In genomic region chr1:7447093-7447492, GRCh38 we compare ENCODE assay signal across 28 cellular contexts.
DNase-seq lines count a peak whose midpoint lies in the region; ATAC-seq and TF ChIP-seq lines count a peak whose summit lies in the region.
"Had no signal": no experiment of that assay in that cellular context is flagged by ENCODE, and none has a peak within 500 bp of the region (broad histone marks: within the 10 kb centered on the region; RNA-seq: fewer than 3 reads in every experiment).

No MANE protein-coding gene starts in this region.

- no peak overlapping the region for H3K4me3 Mint-ChIP-seq in CD4-positive, alpha-beta T cell
- H3K4me3 Mint-ChIP-seq: activated naive CD4-positive, alpha-beta T cell treated with anti-CD3 and anti-CD28 coated beads, Interleukin-2, amount 50 U/mL, for 24 hours; activated T-helper 1 cell treated with anti-CD3 and anti-CD28 coated beads, Interleukin-12 subunit alpha, Interleukin-12 subunit beta, Interleukin-2, Interleukin-4 antibody, amounts not matched to agents 30 ng/mL and 10 ng/mL and 1 ng/mL, durations not matched to agents 14 hours and 24 hours and 36 hours; naive B cell; stimulated activated naive CD8-positive, alpha-beta T cell treated with anti-CD3 and anti-CD28 coated beads, Interleukin-15, amount 100 ng/mL, for 72 hours had no signal

- H3K4me3 ChIP-seq in thyroid gland (replicated peaks in 1 of 3), result no peak overlapping the region
- no peak overlapping the region for H3K4me3 ChIP-seq in osteoblast (ENCODE audit: insufficient read depth, low read length)
- H3K4me3 ChIP-seq: A549, cardiac muscle cell, Peyer's patch, transverse colon had no signal

- no peak for ATAC-seq in CD4-positive, alpha-beta T cell (ENCODE audit: poor library complexity)
- no peak for ATAC-seq in GM19023 (IDR thresholded peaks at IDR 0.05; ENCODE audit: unreplicated experiment)
- ATAC-seq: A549; left colon; stimulated activated naive CD8-positive, alpha-beta T cell treated with anti-CD3 and anti-CD28 coated beads, Interleukin-15, amount 100 ng/mL, for 72 hours had no signal

- no peaks in the 10 kb centered on the region for H3K36me3 ChIP-seq in thyroid gland
- no peaks in the 10 kb centered on the region for H3K36me3 ChIP-seq in osteoblast (ENCODE audit: insufficient read depth, low read length)
- H3K36me3 ChIP-seq: BE2C, cardiac muscle cell, Peyer's patch, transverse colon had no signal

- H3K36me3 Mint-ChIP-seq in CD4-positive, alpha-beta T cell (ENCODE audit: low read depth), result no peaks in the 10 kb centered on the region
- H3K36me3 Mint-ChIP-seq: activated naive CD4-positive, alpha-beta T cell treated with anti-CD3 and anti-CD28 coated beads, Interleukin-2, amount 50 U/mL, for 24 hours; naive B cell had no signal

- H3K4me1 ChIP-seq in thyroid gland (peaks cover 9 to 19% of the 10 kb centered on the region in 2 donors), osteoblast (ENCODE audit: insufficient read depth, low read length) (no peaks in the 10 kb centered on the region)
- H3K4me1 ChIP-seq: A549, BE2C, Peyer's patch, transverse colon had no signal

- H2AFZ ChIP-seq in osteoblast (ENCODE audit: low read length), result no peak overlapping the region

- H3K27me3 Mint-ChIP-seq in CD4-positive, alpha-beta T cell, result no peaks in the 10 kb centered on the region
- H3K27me3 Mint-ChIP-seq: activated naive CD4-positive, alpha-beta T cell treated with anti-CD3 and anti-CD28 coated beads, Interleukin-2, amount 50 U/mL, for 24 hours; naive B cell; stimulated activated naive CD8-positive, alpha-beta T cell treated with anti-CD3 and anti-CD28 coated beads, Interleukin-15, amount 100 ng/mL, for 72 hours had no signal

- CTCF ChIA-PET in CD4-positive, alpha-beta T cell (lab: Charles Lee), result no interaction called here

- H3K9me3 Mint-ChIP-seq in CD4-positive, alpha-beta T cell, result no peaks in the 10 kb centered on the region
- H3K9me3 Mint-ChIP-seq: activated naive CD4-positive, alpha-beta T cell treated with anti-CD3 and anti-CD28 coated beads, Interleukin-2, amount 50 U/mL, for 24 hours; activated T-helper 1 cell treated with anti-CD3 and anti-CD28 coated beads, Interleukin-12 subunit alpha, Interleukin-12 subunit beta, Interleukin-2, Interleukin-4 antibody, amounts not matched to agents 30 ng/mL and 10 ng/mL and 1 ng/mL, durations not matched to agents 14 hours and 24 hours and 36 hours; naive B cell; stimulated activated naive CD8-positive, alpha-beta T cell treated with anti-CD3 and anti-CD28 coated beads, Interleukin-15, amount 100 ng/mL, for 72 hours had no signal

- H3K27me3 ChIP-seq in thyroid gland (no peaks in the 10 kb centered on the region), osteoblast (ENCODE audit: insufficient read depth, low read length) (no peaks in the 10 kb centered on the region)
- H3K27me3 ChIP-seq in CD4-positive, alpha-beta T cell (ENCODE audit: control insufficient read depth, insufficient read depth, low read length), result no peaks in the 10 kb centered on the region
- H3K27me3 ChIP-seq: BE2C, cardiac muscle cell, Peyer's patch, transverse colon had no signal

- TF ChIP-seq CTCF in thyroid gland (IDR thresholded peaks at IDR 0.05) (peak in 3 of 6 experiments; percentile 3 to 13 (median 9)), osteoblast (IDR thresholded peaks at IDR 0.05; ENCODE audit: extremely low read depth, low read depth, low read length) (no peak)
- TF ChIP-seq CTCF in CD4-positive, alpha-beta T cell (IDR thresholded peaks at IDR 0.05), result no peak

- H3K27ac ChIP-seq in thyroid gland, result peak overlapping the region; percentile 25 to 85 (median 76)
- H3K27ac ChIP-seq in CD4-positive, alpha-beta T cell (ENCODE audit: low read depth, low read length), result no peak overlapping the region
- H3K27ac ChIP-seq in osteoblast (ENCODE audit: low read depth, low read length), result no peak overlapping the region
- H3K27ac ChIP-seq: cardiac muscle cell, Peyer's patch, transverse colon had no signal

- POLR2A ChIA-PET in CD4-positive, alpha-beta T cell (lab: Charles Lee), result no interaction called here

- DNase-seq in NCI-H2196 (lab: John Stamatoyannopoulos, UW; ENCODE audit: unreplicated experiment) (peak; percentile 15), NCI-H2196 treated with DMSO at 0.1 percent for 48 hours (lab: John Stamatoyannopoulos, UW; ENCODE audit: unreplicated experiment) (no peak), NCI-H1694 (lab: John Stamatoyannopoulos, UW) (peak; percentile 36), NCI-H524 treated with DMSO at 0.1 percent for 48 hours (lab: John Stamatoyannopoulos, UW) (peak; percentile 48), thyroid gland (peak; percentile 91 to 92), osteoblast (ENCODE audit: insufficient read length, low spot score, missing footprints) (no peak)
- no peak for DNase-seq in CD4-positive, alpha-beta T cell
- DNase-seq: activated CD4-positive, alpha-beta T cell treated with anti-CD3 and anti-CD28 coated beads for 48 hours; anterior cingulate cortex; BE2C; cortex of kidney; GDM1; glutamatergic neuron; KG1; left colon; naive B cell; NCI-H2107; Peyer's patch; right cardiac atrium; stimulated activated CD4-positive, alpha-beta T cell treated with anti-CD3 and anti-CD28 coated beads, Interleukin-12 subunit alpha, Interleukin-12 subunit beta, amount 100 ng/mL, for 4 hours; stimulated activated CD4-positive, alpha-beta T cell treated with anti-CD3 and anti-CD28 coated beads, Interleukin-4, amount 100 ng/mL, for 4 hours; stimulated activated naive CD8-positive, alpha-beta T cell treated with anti-CD3 and anti-CD28 coated beads, Interleukin-15, amount 100 ng/mL, for 72 hours; transverse colon had no signal

- no peak for TF ChIP-seq POLR2A in thyroid gland (IDR thresholded peaks at IDR 0.05)

- WGBS in thyroid gland, 2 donors, result 22 to 51% methylated on average over 8 to 9 of the region's 9 CpGs

- no peak overlapping the region for H3K4me2 ChIP-seq in osteoblast (ENCODE audit: insufficient read depth, low read length)
- H3K4me2 ChIP-seq: A549 had no signal

- intact Hi-C loops in thyroid gland (cut with DNase I), result no loop called here
- intact Hi-C loops in CD4-positive, alpha-beta T cell (cut with DNase I, micrococcal nuclease), result no loop called here

- H3K79me2 ChIP-seq in osteoblast (ENCODE audit: insufficient read depth, low read length), result no peaks in the 10 kb centered on the region

- no peak overlapping the region for H3K27ac Mint-ChIP-seq in CD4-positive, alpha-beta T cell
- H3K27ac Mint-ChIP-seq: activated naive CD4-positive, alpha-beta T cell treated with anti-CD3 and anti-CD28 coated beads, Interleukin-2, amount 50 U/mL, for 24 hours; activated T-helper 1 cell treated with anti-CD3 and anti-CD28 coated beads, Interleukin-12 subunit alpha, Interleukin-12 subunit beta, Interleukin-2, Interleukin-4 antibody, amounts not matched to agents 30 ng/mL and 10 ng/mL and 1 ng/mL, durations not matched to agents 14 hours and 24 hours and 36 hours; naive B cell; stimulated activated naive CD8-positive, alpha-beta T cell treated with anti-CD3 and anti-CD28 coated beads, Interleukin-15, amount 100 ng/mL, for 72 hours had no signal

- no peaks in the 10 kb centered on the region for H3K9me3 ChIP-seq in thyroid gland
- no peaks in the 10 kb centered on the region for H3K9me3 ChIP-seq in CD4-positive, alpha-beta T cell (ENCODE audit: control insufficient read depth, low read length)
- no peaks in the 10 kb centered on the region for H3K9me3 ChIP-seq in osteoblast (ENCODE audit: low read depth, low read length)
- H3K9me3 ChIP-seq: A549, BE2C, Peyer's patch, transverse colon had no signal

- no peaks in the 10 kb centered on the region for H3K4me1 Mint-ChIP-seq in CD4-positive, alpha-beta T cell (ENCODE audit: low read depth)
- H3K4me1 Mint-ChIP-seq: activated naive CD4-positive, alpha-beta T cell treated with anti-CD3 and anti-CD28 coated beads, Interleukin-2, amount 50 U/mL, for 24 hours; naive B cell; stimulated activated naive CD8-positive, alpha-beta T cell treated with anti-CD3 and anti-CD28 coated beads, Interleukin-15, amount 100 ng/mL, for 72 hours had no signal

- H4K20me1 ChIP-seq in osteoblast (ENCODE audit: insufficient read depth, low read length), result no peaks in the 10 kb centered on the region

Comparison
In these comparisons a context has a peak if more than half of its experiments do, and no peak if none do; other contexts are left out.
1. DNase-seq: peak in NCI-H2196 (single experiment), NCI-H1694 (single experiment), NCI-H524 treated with DMSO at 0.1 percent for 48 hours (single experiment) and thyroid gland (2 of 2); none in NCI-H2196 treated with DMSO at 0.1 percent for 48 hours (single experiment), CD4-positive, alpha-beta T cell (0 of 10) and osteoblast (single experiment).
2. H3K27ac ChIP-seq: peak in thyroid gland (3 of 3); none in CD4-positive, alpha-beta T cell (single experiment) and osteoblast (single experiment).